20 cellular contexts compared by ENCODE assay signal in genomic region chr21:33769057-33769456, GRCh38.
DNase-seq lines count a peak whose midpoint lies in the region; ATAC-seq and TF ChIP-seq lines count a peak whose summit lies in the region.
"Had no signal": no experiment of that assay in that cellular context is flagged by ENCODE, and none has a peak within 500 bp of the region (broad histone marks: within the 10 kb centered on the region; RNA-seq: fewer than 3 reads in every experiment).

No MANE protein-coding gene starts in this region.

- H3K27ac Mint-ChIP-seq in HFFc6 (peak overlapping the region; percentile 2; the same call in 1 of the 2 replicates), chondrocyte (ENCODE audit: unreplicated experiment) (peak overlapping the region; percentile 30)
- H3K27ac Mint-ChIP-seq: H9 had no signal

- peaks cover 18% of the 10 kb centered on the region for H3K79me1 ChIP-seq in mesenchymal stem cell (replicated peaks; ENCODE audit: low read length, poor library complexity, severe bottlenecking)

- DNase-seq in A172 (ENCODE audit: low spot score) = peak; percentile 45
- DNase-seq in HFFc6 = no peak
- no peak for DNase-seq in chondrocyte (ENCODE audit: low spot score)
- no peak for DNase-seq in mesenchymal stem cell
- no peak for DNase-seq in activated T-cell treated with anti-CD3 and anti-CD28 coated beads, Interleukin-2, amount 50 U/mL, for 48 hours
- no peak for DNase-seq in ACHN
- DNase-seq: 8988T; C1 segment of cervical spinal cord; DMS79 treated with DMSO at 0.1 percent for 48 hours; H9; MM.1S; NCI-H1092 treated with DMSO at 0.1 percent for 48 hours; NCI-H1694; NCI-H2081 treated with DMSO at 0.1 percent for 48 hours; NCI-H748 treated with DMSO at 0.1 percent for 48 hours; NK-92 treated with Interleukin-12 subunit alpha and Interleukin-12 subunit beta, amount 100 ng/mL, for 24 hours; Peyer's patch; Right ventricle myocardium superior had no signal

- H3K4me3 ChIP-seq in mesenchymal stem cell (ENCODE audit: insufficient read depth in 1 of 2, low read depth in 1 of 2, low read length in 2 of 2) = no peak overlapping the region
- H3K4me3 ChIP-seq: Peyer's patch had no signal

- no peak for ATAC-seq in GM18511 (IDR thresholded peaks at IDR 0.05; ENCODE audit: unreplicated experiment)
- no peak for ATAC-seq in HG03469 (IDR thresholded peaks at IDR 0.05; ENCODE audit: unreplicated experiment)

- H3K23ac ChIP-seq in mesenchymal stem cell (ENCODE audit: low read length in 2 of 2) = no peak overlapping the region

- no peaks in the 10 kb centered on the region for H3K27me3 ChIP-seq in mesenchymal stem cell (ENCODE audit: control insufficient read depth in 1 of 2, insufficient read depth in 1 of 2, low read length in 2 of 2)
- H3K27me3 ChIP-seq: Peyer's patch had no signal

- H3K9me3 Mint-ChIP-seq in HFFc6 (no peaks in the 10 kb centered on the region), chondrocyte (ENCODE audit: low read depth) (peaks cover 5% of the 10 kb centered on the region)
- H3K9me3 Mint-ChIP-seq: H9 had no signal

- no peak overlapping the region for H3K18ac ChIP-seq in mesenchymal stem cell (ENCODE audit: low read depth in 1 of 2, low read length in 2 of 2)

- H3K4me1 Mint-ChIP-seq in HFFc6 (ENCODE audit: low read depth) = peaks cover 44% of the 10 kb centered on the region
- peaks cover 26% of the 10 kb centered on the region for H3K4me1 Mint-ChIP-seq in chondrocyte (ENCODE audit: low read depth)
- H3K4me1 Mint-ChIP-seq: H9 had no signal

- H3K4me2 ChIP-seq in mesenchymal stem cell (ENCODE audit: low read length, poor library complexity, severe bottlenecking) = no peak overlapping the region

- WGBS in mesenchymal stem cell = no CpG with 5 or more reads among the region's 1 CpG

- H2BK15ac ChIP-seq in mesenchymal stem cell (ENCODE audit: low read depth, poor library complexity, severe bottlenecking) = no peak overlapping the region

- H3K4me1 ChIP-seq in mesenchymal stem cell (ENCODE audit: control insufficient read depth, insufficient read depth, low read depth, low read length) = peaks cover 7% of the 10 kb centered on the region
- H3K4me1 ChIP-seq: Peyer's patch had no signal

- no peak overlapping the region for H3K14ac ChIP-seq in mesenchymal stem cell (ENCODE audit: low read length in 2 of 2)

- peaks cover 18 to 65% of the 10 kb centered on the region in 2 experiments for H3K36me3 ChIP-seq in mesenchymal stem cell (ENCODE audit: control insufficient read depth in 1 of 2, insufficient read depth in 2 of 2, low read depth in 1 of 2, low read length in 2 of 2)

- H3K27ac ChIP-seq in mesenchymal stem cell (ENCODE audit: low read length, poor library complexity, severe bottlenecking) = peak overlapping the region; percentile 54
- H3K27ac ChIP-seq: Peyer's patch had no signal

- no peak overlapping the region for H3K4ac ChIP-seq in mesenchymal stem cell (ENCODE audit: low read depth in 1 of 2, low read length in 2 of 2)

- no peak overlapping the region for H2BK5ac ChIP-seq in mesenchymal stem cell (ENCODE audit: low read depth, low read length, poor library complexity, severe bottlenecking)

- H3K36me3 Mint-ChIP-seq in HFFc6 (ENCODE audit: low read depth) (peaks cover 59% of the 10 kb centered on the region), chondrocyte (ENCODE audit: low read depth) (peaks cover 38% of the 10 kb centered on the region)

- no peaks in the 10 kb centered on the region for H3K27me3 Mint-ChIP-seq in HFFc6 (ENCODE audit: insufficient read depth)
- no peaks in the 10 kb centered on the region for H3K27me3 Mint-ChIP-seq in chondrocyte (ENCODE audit: low read depth)

- no peaks in the 10 kb centered on the region for H3K9me3 ChIP-seq in mesenchymal stem cell (ENCODE audit: control insufficient read depth, low read length)
- H3K9me3 ChIP-seq: Peyer's patch had no signal

- H3K4me3 Mint-ChIP-seq in HFFc6 (no peak overlapping the region), chondrocyte (ENCODE audit: unreplicated experiment) (no peak overlapping the region)
- H3K4me3 Mint-ChIP-seq: H9 had no signal

- no peak overlapping the region for H2BK12ac ChIP-seq in mesenchymal stem cell (ENCODE audit: low read length in 2 of 2)

- H4K8ac ChIP-seq in mesenchymal stem cell (ENCODE audit: low read length) = no peak overlapping the region

- peak overlapping the region; percentile 86 for H2AK5ac ChIP-seq in mesenchymal stem cell (ENCODE audit: low read length, severe bottlenecking)

- H4K91ac ChIP-seq in mesenchymal stem cell (ENCODE audit: low read length) = no peak overlapping the region

- no peak overlapping the region for H2AFZ ChIP-seq in mesenchymal stem cell (ENCODE audit: low read depth, low read length)

- H3K9ac ChIP-seq in mesenchymal stem cell (ENCODE audit: low read length) = no peak overlapping the region

- in situ Hi-C loops in ACHN (cut with HindIII; ENCODE audit: low pct_ligation_motif_present, low pct_unique_long_range_greater_than_20kb, low sequenced_read_pairs) = no loop called here

- TF ChIP-seq CTCF in HFFc6 (IDR thresholded peaks at IDR 0.05) (no peak), chondrocyte (IDR thresholded peaks at IDR 0.05) (no peak)

- H2BK120ac ChIP-seq in mesenchymal stem cell (ENCODE audit: low read depth, low read length) = no peak overlapping the region
